In genomic region chr9:15422355-15423327, GRCh38 we compare ENCODE assay signal across 8 cellular contexts. TPM values are rescaled to one million over a fixed set of nuclear protein-coding genes. Genes with fewer than 3 reads are reported as not detected.
DNase-seq lines count a peak whose midpoint lies in the region; ATAC-seq and TF ChIP-seq lines count a peak whose summit lies in the region.

Gene SNAPC3, plus strand, starts transcription at chr9:15422876. Its CDS starts 4 bp downstream, at chr9:15422880.

- peak within 1 kb of the TSS; percentile 99 for H3K4me3 Mint-ChIP-seq in neural progenitor cell

- H3K9ac ChIP-seq in neural progenitor cell (peak within 1 kb of the TSS; percentile 71), stomach smooth muscle (ENCODE audit: low read length in 2 of 2) (peak within 1 kb of the TSS; percentile 96 to 97)

- H3K9me3 ChIP-seq in SJSA1 (replicated peaks) (no peaks in the 10 kb centered on the region), neural progenitor cell (ENCODE audit: low read depth) (no peaks in the 10 kb centered on the region), stomach smooth muscle (ENCODE audit: control insufficient read depth in 2 of 2, low read length in 2 of 2) (no peaks in the 10 kb centered on the region)

- peaks cover 24% of the 10 kb centered on the region for H3K36me3 Mint-ChIP-seq in neural progenitor cell

- H3F3A ChIP-seq in neural progenitor cell (ENCODE audit: low read depth): no peaks in the 10 kb centered on the region

- H3K27ac ChIP-seq in SJSA1 (peak within 1 kb of the TSS; percentile 76), foreskin keratinocyte (peak within 1 kb of the TSS; percentile 71), neural progenitor cell (no peak within 1 kb of the TSS), stomach smooth muscle (ENCODE audit: low read length) (peak within 1 kb of the TSS; percentile 88)

- H3K4me3 ChIP-seq in HFF-Myc (replicated peaks; ENCODE audit: low read depth, low read length): peak within 1 kb of the TSS; percentile 99
- H3K4me3 ChIP-seq in SJSA1: peak within 1 kb of the TSS; percentile 69
- peak within 1 kb of the TSS; percentile 68 for H3K4me3 ChIP-seq in neural progenitor cell
- H3K4me3 ChIP-seq in stomach smooth muscle (ENCODE audit: low read length in 2 of 2): peak within 1 kb of the TSS; percentile 93 to 95

- peaks cover 10% of the 10 kb centered on the region for H3K27me3 Mint-ChIP-seq in neural progenitor cell (ENCODE audit: insufficient read depth, low read depth)

- H3K36me3 ChIP-seq in SJSA1 (peaks cover 12% of the 10 kb centered on the region), neural progenitor cell (peaks cover 5% of the 10 kb centered on the region), stomach smooth muscle (ENCODE audit: control insufficient read depth in 2 of 2, insufficient read depth in 2 of 2, low read length in 2 of 2) (peaks cover 9 to 13% of the 10 kb centered on the region in 2 donors)

- H3K4me1 Mint-ChIP-seq in neural progenitor cell: peaks cover 30% of the 10 kb centered on the region

- H2AFZ ChIP-seq in neural progenitor cell (replicated peaks): peak within 1 kb of the TSS; percentile 16

- H3K79me2 ChIP-seq in neural progenitor cell (ENCODE audit: low read depth): peaks cover 50% of the 10 kb centered on the region

- H3K4me1 ChIP-seq in SJSA1 (replicated peaks): 0 out of 2 replicates have a peak, but pooled peaks cover 3% of the 10 kb centered on the region
- peaks cover 7% of the 10 kb centered on the region for H3K4me1 ChIP-seq in foreskin keratinocyte
- H3K4me1 ChIP-seq in neural progenitor cell: peaks cover 6% of the 10 kb centered on the region
- peaks cover 9% of the 10 kb centered on the region for H3K4me1 ChIP-seq in stomach smooth muscle (ENCODE audit: control insufficient read depth, insufficient read depth, low read length)

- DNase-seq in GM04503 (ENCODE audit: low read depth): peak; percentile 68
- DNase-seq in HFF-Myc (ENCODE audit: extremely low read depth, low read depth): peak; percentile 65
- peak; percentile 95 for DNase-seq in MV-4-11 (lab: John Stamatoyannopoulos, UW)
- DNase-seq in SJSA1 (ENCODE audit: low read depth in 1 of 2, low spot score in 2 of 2): peak; percentile 75 to 88
- DNase-seq in activated naive CD4-positive, alpha-beta T cell treated with Interleukin-2 at 50 U/mL for 16 hours: peak; percentile 92
- peak; percentile 75 to 87 for DNase-seq in foreskin keratinocyte
- peak; percentile 97 for DNase-seq in neural progenitor cell (ENCODE audit: low spot score)

- no peak for TF ChIP-seq CTCF in HFF-Myc (IDR thresholded peaks at IDR 0.05; ENCODE audit: low read depth, low read length, missing control alignments)
- no peak for TF ChIP-seq CTCF in foreskin keratinocyte (conservative IDR thresholded peaks at IDR 0.05)
- TF ChIP-seq CTCF in neural progenitor cell (IDR thresholded peaks at IDR 0.05): no peak

- H3K27me3 ChIP-seq in SJSA1 (replicated peaks) (no peaks in the 10 kb centered on the region), foreskin keratinocyte (no peaks in the 10 kb centered on the region), neural progenitor cell (no peaks in the 10 kb centered on the region), stomach smooth muscle (ENCODE audit: control insufficient read depth in 1 of 2, insufficient read depth in 2 of 2, low read length in 2 of 2) (no peaks in the 10 kb centered on the region)

- peak within 1 kb of the TSS; percentile 98 for H3K27ac Mint-ChIP-seq in neural progenitor cell

- ATAC-seq in foreskin keratinocyte: peak; percentile 98

- H3K9me3 Mint-ChIP-seq in neural progenitor cell: no peaks in the 10 kb centered on the region

- peak within 1 kb of the TSS; percentile 85 for H3K4me2 ChIP-seq in neural progenitor cell

- peaks cover 15% of the 10 kb centered on the region for H4K20me1 ChIP-seq in neural progenitor cell (ENCODE audit: low read depth)

RNA-seq across cellular contexts. Expression of gene SNAPC3, which starts in this region (rescaled TPM):
- 32.3 and 70.2 TPM in 2 replicates for total RNA-seq in SJSA1 (2014; rRNA removed; shearing (Covaris generic))
- total RNA-seq in foreskin keratinocyte (21.7 and 23.4 TPM in 2 replicates), neural progenitor cell (ENCODE audit: low replicate concordance) (59.5 and 68.7 TPM in 2 replicates)
- 8.5 and 10.1 TPM in 2 replicates for polyA plus RNA-seq in foreskin keratinocyte
